In the genomic region with DNA sequence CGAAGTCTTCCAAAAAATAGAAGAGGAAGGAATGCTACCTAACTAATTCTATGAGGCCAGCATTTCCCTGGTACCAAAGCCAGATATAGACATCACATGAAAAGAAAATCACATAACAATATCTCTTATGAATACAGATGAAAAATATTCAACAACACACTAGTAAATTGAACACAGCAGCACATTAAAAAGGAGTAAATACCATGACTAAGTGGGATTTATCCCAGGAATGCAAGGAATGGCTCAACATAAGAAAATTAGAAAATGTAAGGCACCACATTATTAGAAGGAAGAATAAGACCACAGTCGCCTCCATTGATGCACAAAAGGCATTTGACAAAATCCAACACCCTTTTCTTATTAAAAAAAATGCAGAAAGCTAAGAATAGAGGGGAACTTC, we compare ENCODE assay signal across 28 cellular contexts.
"Had no signal": no experiment of that assay in that cellular context is flagged by ENCODE, and none has a peak within 500 bp of the region (broad histone marks: within the 10 kb centered on the region; RNA-seq: fewer than 3 reads in every experiment).

No MANE protein-coding gene starts in this region.

- H3K27me3 ChIP-seq: brain microvascular endothelial cell, gastrocnemius medialis, neural progenitor cell, thyroid gland, upper lobe of right lung had no signal

- H3K4me2 ChIP-seq: neural progenitor cell had no signal

- H3K36me3 ChIP-seq: brain microvascular endothelial cell, left ventricle myocardium inferior, neural progenitor cell, thyroid gland, upper lobe of right lung had no signal

- H3K9me3 Mint-ChIP-seq: activated CD4-positive, alpha-beta T cell treated with anti-CD3 and anti-CD28 coated beads, Interleukin-2, amount 10 ng/mL, durations not matched to agents 7 days and 5 days; activated CD8-positive, alpha-beta T cell treated with anti-CD3 and anti-CD28 coated beads for 36 hours; activated naive CD4-positive, alpha-beta T cell treated with anti-CD3 and anti-CD28 coated beads, Interleukin-2, amount 10 ng/mL, durations not matched to agents 7 days and 5 days; dendritic cell treated with granulocyte-macrophage colony-stimulating factor and Interleukin-4, amounts not matched to agents 40 ng/mL and 50 ng/mL, for 4 days; T-helper 2 cell treated with Interferon-gamma antibody and Interleukin-4, amounts not matched to agents 5 μg/mL and 100 μg/mL, for 36 hours had no signal

- H3K27me3 Mint-ChIP-seq: progenitor cell of endocrine pancreas had no signal

- H3K27ac Mint-ChIP-seq: activated CD4-positive, alpha-beta T cell treated with anti-CD3 and anti-CD28 coated beads, Interleukin-2, amount 10 ng/mL, durations not matched to agents 7 days and 5 days; activated CD8-positive, alpha-beta memory T cell treated with anti-CD3 and anti-CD28 coated beads, Interleukin-2, amount 10 ng/mL, durations not matched to agents 7 days and 5 days; activated CD8-positive, alpha-beta T cell treated with anti-CD3 and anti-CD28 coated beads for 36 hours; activated naive CD4-positive, alpha-beta T cell treated with anti-CD3 and anti-CD28 coated beads, Interleukin-2, amount 10 ng/mL, durations not matched to agents 7 days and 5 days; dendritic cell treated with granulocyte-macrophage colony-stimulating factor and Interleukin-4, amounts not matched to agents 40 ng/mL and 50 ng/mL, for 4 days; naive thymus-derived CD8-positive, alpha-beta T cell; neural progenitor cell; progenitor cell of endocrine pancreas; T-helper 2 cell treated with Interferon-gamma antibody and Interleukin-4, amounts not matched to agents 5 μg/mL and 100 μg/mL, for 36 hours had no signal

- H3K27ac ChIP-seq: brain microvascular endothelial cell, gastrocnemius medialis, left ventricle myocardium inferior, neural progenitor cell, thyroid gland, upper lobe of right lung, VCaP had no signal

- DNase-seq: activated CD4-positive, alpha-beta T cell treated with anti-CD3 and anti-CD28 coated beads, Interleukin-2, amount 10 ng/mL, durations not matched to agents 7 days and 5 days; activated CD8-positive, alpha-beta memory T cell treated with anti-CD3 and anti-CD28 coated beads, Interleukin-2, amount 10 ng/mL, durations not matched to agents 7 days and 5 days; activated CD8-positive, alpha-beta T cell treated with anti-CD3 and anti-CD28 coated beads for 36 hours; activated effector memory CD4-positive, alpha-beta T cell treated with anti-CD3 and anti-CD28 coated beads, Interleukin-2, amount 50 U/mL, for 16 hours; activated naive CD4-positive, alpha-beta T cell treated with anti-CD3 and anti-CD28 coated beads, Interleukin-2, amount 10 ng/mL, durations not matched to agents 7 days and 5 days; activated T-cell treated with anti-CD3 and anti-CD28 coated beads for 4 hours; anterior cingulate cortex; brain microvascular endothelial cell; caudate nucleus; effector CD8-positive, alpha-beta T cell; erythroblast; gastrocnemius medialis; hippocampal formation; left ventricle myocardium inferior; naive thymus-derived CD8-positive, alpha-beta T cell; retina; stimulated activated CD4-positive, alpha-beta T cell treated with anti-CD3 and anti-CD28 coated beads, Interleukin-12 subunit alpha, Interleukin-12 subunit beta, amount 100 ng/mL, for 4 hours; stimulated activated CD4-positive, alpha-beta T cell treated with anti-CD3 and anti-CD28 coated beads, Interleukin-4, amount 100 ng/mL, for 4 hours; stimulated activated naive CD8-positive, alpha-beta T cell treated with anti-CD3 and anti-CD28 coated beads, Interleukin-15, Interleukin-2, amounts not matched to agents 100 U/mL and 50 U/mL, for 24 hours; substantia nigra; thyroid gland; upper lobe of right lung had no signal

- H3K4me3 Mint-ChIP-seq: activated CD4-positive, alpha-beta T cell treated with anti-CD3 and anti-CD28 coated beads, Interleukin-2, amount 10 ng/mL, durations not matched to agents 7 days and 5 days; activated CD8-positive, alpha-beta memory T cell treated with anti-CD3 and anti-CD28 coated beads, Interleukin-2, amount 10 ng/mL, durations not matched to agents 7 days and 5 days; activated CD8-positive, alpha-beta T cell treated with anti-CD3 and anti-CD28 coated beads for 36 hours; activated naive CD4-positive, alpha-beta T cell treated with anti-CD3 and anti-CD28 coated beads, Interleukin-2, amount 10 ng/mL, durations not matched to agents 7 days and 5 days; dendritic cell treated with granulocyte-macrophage colony-stimulating factor and Interleukin-4, amounts not matched to agents 40 ng/mL and 50 ng/mL, for 4 days; naive thymus-derived CD8-positive, alpha-beta T cell; neural progenitor cell; T-helper 2 cell treated with Interferon-gamma antibody and Interleukin-4, amounts not matched to agents 5 μg/mL and 100 μg/mL, for 36 hours had no signal

- H3K4me1 ChIP-seq: gastrocnemius medialis, left ventricle myocardium inferior, neural progenitor cell, thyroid gland, upper lobe of right lung had no signal

- ATAC-seq: activated CD4-positive, CD25-positive, alpha-beta regulatory T cell treated with anti-CD3 and anti-CD28 coated beads, Interleukin-2, amount 50 U/mL, for 24 hours; activated CD8-positive, alpha-beta memory T cell treated with anti-CD3 and anti-CD28 coated beads, Interleukin-2, amount 10 ng/mL, durations not matched to agents 7 days and 5 days; activated CD8-positive, alpha-beta T cell treated with anti-CD3 and anti-CD28 coated beads for 36 hours; gastrocnemius medialis; naive thymus-derived CD8-positive, alpha-beta T cell; stimulated activated naive CD8-positive, alpha-beta T cell treated with anti-CD3 and anti-CD28 coated beads, Interleukin-15, Interleukin-2, amounts not matched to agents 100 U/mL and 50 U/mL, for 24 hours; upper lobe of right lung had no signal

- H3K4me1 Mint-ChIP-seq: activated CD4-positive, alpha-beta T cell treated with anti-CD3 and anti-CD28 coated beads, Interleukin-2, amount 10 ng/mL, durations not matched to agents 7 days and 5 days; activated CD8-positive, alpha-beta memory T cell treated with anti-CD3 and anti-CD28 coated beads, Interleukin-2, amount 10 ng/mL, durations not matched to agents 7 days and 5 days; activated naive CD4-positive, alpha-beta T cell treated with anti-CD3 and anti-CD28 coated beads, Interleukin-2, amount 10 ng/mL, durations not matched to agents 7 days and 5 days; naive thymus-derived CD8-positive, alpha-beta T cell had no signal

- H3K9ac ChIP-seq: neural progenitor cell had no signal

- H3K4me3 ChIP-seq: gastrocnemius medialis, left ventricle myocardium inferior, neural progenitor cell, thyroid gland, upper lobe of right lung had no signal

- H3K9me3 ChIP-seq: gastrocnemius medialis, left ventricle myocardium inferior, thyroid gland, upper lobe of right lung had no signal

- H2AFZ ChIP-seq: neural progenitor cell had no signal

- H3K36me3 Mint-ChIP-seq: activated CD8-positive, alpha-beta memory T cell treated with anti-CD3 and anti-CD28 coated beads, Interleukin-2, amount 10 ng/mL, durations not matched to agents 7 days and 5 days; activated naive CD4-positive, alpha-beta T cell treated with anti-CD3 and anti-CD28 coated beads, Interleukin-2, amount 10 ng/mL, durations not matched to agents 7 days and 5 days; neural progenitor cell had no signal
